ENCODE assay signal across 26 cellular contexts in the genomic region with DNA sequence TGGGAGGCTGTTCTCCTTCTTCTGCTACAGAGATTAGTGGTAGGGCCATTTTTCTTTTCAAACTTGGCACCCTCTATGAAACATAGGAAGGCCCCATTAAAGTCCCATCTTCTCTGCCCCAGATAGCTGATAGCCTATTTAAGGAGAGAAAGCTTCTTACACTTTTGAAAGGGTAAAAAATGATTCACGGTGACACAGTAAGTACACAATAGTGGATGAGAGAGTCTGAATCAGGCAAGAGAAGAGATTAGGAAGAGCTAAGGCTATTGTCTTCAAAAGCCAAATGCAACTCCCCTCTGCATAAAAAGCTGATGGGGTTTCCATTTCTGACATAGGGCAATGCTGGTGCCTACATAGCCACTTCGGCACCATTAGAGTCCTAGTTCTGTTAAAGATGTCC. TPM values are rescaled to one million over a fixed set of nuclear protein-coding genes. Genes with fewer than 3 reads are reported as not detected.
A peak's percentile ranks its signal among the peaks of the same experiment; 100 is the strongest.
DNase-seq lines count a peak whose midpoint lies in the region; ATAC-seq, FAIRE-seq and TF ChIP-seq lines count a peak whose summit lies in the region.
"Had no signal": no experiment of that assay in that cellular context is flagged by ENCODE, and none has a peak within 500 bp of the region (broad histone marks: within the 10 kb centered on the region; RNA-seq: fewer than 3 reads in every experiment).

No MANE protein-coding gene starts in this region.

- H3K27me3 ChIP-seq in PC-3 (ENCODE audit: low read length) (no peaks in the 10 kb centered on the region), dorsolateral prefrontal cortex (peaks cover 0 to 59% (median 22%) of the 10 kb centered on the region in 45 donors), neuron (ENCODE audit: insufficient read depth, low read length) (no peaks in the 10 kb centered on the region), endodermal cell (ENCODE audit: control insufficient read depth, insufficient read depth, low read length, poor library complexity, severe bottlenecking) (peaks cover 58% of the 10 kb centered on the region)

- CTCF ChIA-PET in PC-3 (lab: Charles Lee) = no interaction called here

- no peak overlapping the region for H2AFZ ChIP-seq in PC-3 (ENCODE audit: low read length)
- H2AFZ ChIP-seq in neuron (ENCODE audit: low read depth, low read length) = no peak overlapping the region

- H3K27ac ChIP-seq in PC-3 (ENCODE audit: low read length) (no peak overlapping the region), dorsolateral prefrontal cortex (peak overlapping the region in 8 of 59 donors; percentile 4 to 81 (median 40)), endodermal cell (ENCODE audit: low read depth, low read length) (no peak overlapping the region)
- H3K27ac ChIP-seq: A549, KMS-11 had no signal

- peaks cover 2% of the 10 kb centered on the region for H3K9me3 Mint-ChIP-seq in endodermal cell

- H3K4me1 ChIP-seq in PC-3 (ENCODE audit: insufficient read depth, low read length) (peaks cover 4% of the 10 kb centered on the region; the same call in 1 of the 2 replicates), neuron (ENCODE audit: insufficient read depth, low read length) (peaks cover 41% of the 10 kb centered on the region), endodermal cell (ENCODE audit: control insufficient read depth, insufficient read depth, low read length) (no peaks in the 10 kb centered on the region)

- POLR2A ChIA-PET in PC-3 (lab: Charles Lee; ENCODE audit: unreplicated experiment) = interaction anchor here (0.6 kb wide), 1 partner anchor 116 kb away, joined by 3 read pairs; a partner anchor contains a TSS

- H3K36me3 ChIP-seq in PC-3 (ENCODE audit: low read depth, low read length) = no peaks in the 10 kb centered on the region
- peaks cover 5% of the 10 kb centered on the region for H3K36me3 ChIP-seq in neuron (ENCODE audit: insufficient read depth, low read length)
- no peaks in the 10 kb centered on the region for H3K36me3 ChIP-seq in endodermal cell (ENCODE audit: control insufficient read depth, insufficient read depth, low read length)
- H3K36me3 ChIP-seq: HAP-1 had no signal

- H3K9me2 ChIP-seq in PC-3 (replicated peaks; ENCODE audit: low read length) = no peaks in the 10 kb centered on the region

- no peaks in the 10 kb centered on the region for H3K79me2 ChIP-seq in PC-3 (ENCODE audit: low read length)

- H3K4me3 ChIP-seq in PC-3 (ENCODE audit: low read length) (no peak overlapping the region), dorsolateral prefrontal cortex (peak overlapping the region in 51 of 59 donors; percentile 8 to 72 (median 59)), neuron (ENCODE audit: low read length) (peak overlapping the region; percentile 48), endodermal cell (ENCODE audit: low read length) (no peak overlapping the region)
- H3K4me3 ChIP-seq: A549, GM12878, HAP-1 had no signal

- no peak overlapping the region for H3K9ac ChIP-seq in PC-3 (ENCODE audit: low read length)
- H3K9ac ChIP-seq in endodermal cell (ENCODE audit: extremely low read depth, low read length, poor library complexity, severe bottlenecking) = no peak overlapping the region
- H3K9ac ChIP-seq: KMS-11 had no signal

- 0 out of 2 replicates have a peak overlapping the region, but pooled peaks have one; percentile 3 for H3K4me2 ChIP-seq in PC-3 (ENCODE audit: low read length)
- H3K4me2 ChIP-seq: A549, KMS-11 had no signal

- no peaks in the 10 kb centered on the region for H3K9me3 ChIP-seq in PC-3 (ENCODE audit: low read length)
- no peaks in the 10 kb centered on the region for H3K9me3 ChIP-seq in neuron (ENCODE audit: low read length)
- H3K9me3 ChIP-seq in endodermal cell (ENCODE audit: control insufficient read depth, low read length) = no peaks in the 10 kb centered on the region
- H3K9me3 ChIP-seq: HAP-1 had no signal

- H4K20me1 ChIP-seq in PC-3 (ENCODE audit: low read length) = no peaks in the 10 kb centered on the region

- no peaks in the 10 kb centered on the region for H3F3A ChIP-seq in PC-3 (ENCODE audit: low read length, unreplicated experiment)

- intact Hi-C loops in PC-3 (cut with micrococcal nuclease) (loop anchor here (1.0 kb wide), 1 partner anchor 15 kb away; no protein-coding TSS in a partner anchor), dorsolateral prefrontal cortex (cut with DNase I) (no loop called here)

- H3K27ac Mint-ChIP-seq in endodermal cell = no peak overlapping the region
- H3K27ac Mint-ChIP-seq: CD4-positive, alpha-beta memory T cell; HFFc6; IgD-negative memory B cell had no signal

- no peak for TF ChIP-seq CTCF in D721Med (IDR thresholded peaks at IDR 0.05; ENCODE audit: insufficient read depth, missing control alignments)
- TF ChIP-seq CTCF in PC-3 (conservative IDR thresholded peaks at IDR 0.05; ENCODE audit: low read depth, low read length) = no peak
- no peak for TF ChIP-seq CTCF in dorsolateral prefrontal cortex (IDR thresholded peaks at IDR 0.05 in 54 of 56, conservative IDR thresholded peaks at IDR 0.05 in 2 of 56; ENCODE audit: low read depth in 1 of 56, partially characterized antibody in 56 of 56)
- no peak for TF ChIP-seq CTCF in endodermal cell (conservative IDR thresholded peaks at IDR 0.05)

- H3K27me3 Mint-ChIP-seq in endodermal cell (ENCODE audit: insufficient read depth) = peaks cover 59% of the 10 kb centered on the region

- ATAC-seq in PC-3 (peak; percentile 58), GM18502 (IDR thresholded peaks at IDR 0.05; ENCODE audit: poor library complexity, unreplicated experiment) (no peak)
- ATAC-seq: A549, GM12878 had no signal

- H3K4me1 Mint-ChIP-seq in endodermal cell = peaks cover 9% of the 10 kb centered on the region

- DNase-seq in D721Med (ENCODE audit: insufficient read length, low spot score) (no peak), PC-3 (peak; percentile 60), dorsolateral prefrontal cortex (no peak), endodermal cell (no peak), NCI-H146 treated with DMSO at 0.1 percent for 48 hours (lab: John Stamatoyannopoulos, UW; ENCODE audit: unreplicated experiment) (no peak)
- DNase-seq: AML-193; CD4-positive, alpha-beta memory T cell; COR-L47; GDM1; GOT3; HFFc6; MM.1S; NCI-H1694; NCI-H2171; NCI-H226; NCI-H510A; Right ventricle myocardium superior; RPMI8226 had no signal

- 92 to 94% methylated on average over 2 of the region's 2 CpGs for WGBS in endodermal cell (ENCODE audit: insufficient coverage in 1 of 2, insufficient read length in 1 of 2), 2 experiments

- H3K4me3 Mint-ChIP-seq in endodermal cell = no peak overlapping the region
- H3K4me3 Mint-ChIP-seq: CD4-positive, alpha-beta memory T cell; HFFc6; IgD-negative memory B cell had no signal

- H3K36me3 Mint-ChIP-seq in endodermal cell (ENCODE audit: low read depth) = no peaks in the 10 kb centered on the region

- BruUV-seq in PC-3 (replicated peaks; lab: Mats Ljungman, UMichigan) = no TSS peak

- FAIRE-seq in D721Med (lab: Jason Lieb, UNC) = peak; percentile 21
- FAIRE-seq: A549, GM12878 had no signal

RNA-seq across cellular contexts. Expression of a gene that starts 3.6 kb away (rescaled TPM):
- total RNA-seq in PC-3 (2014; rRNA removed) = not detected in 2 replicates
- total RNA-seq in dorsolateral prefrontal cortex = 100 to 1,000 TPM in 105 of 120 experiments, 10 to 100 TPM in 15; 35.6 to 267 (median 169) TPM
- 1 to 10 TPM; 3.3 to 3.4 TPM for total RNA-seq in endodermal cell
- polyA plus RNA-seq in endodermal cell (2013, experiment 1 of 2) = 37.4 TPM
- 30.1 TPM for polyA plus RNA-seq in endodermal cell (2013, experiment 2 of 2)
- total RNA-seq: CD4-positive, alpha-beta memory T cell; GM12878; Right ventricle myocardium superior had no signal
- polyA plus RNA-seq: CD4-positive, alpha-beta memory T cell; IgD-negative memory B cell had no signal

RNA-seq across cellular contexts. Expression of a gene that starts 34.8 kb away (rescaled TPM):
- total RNA-seq in PC-3 (2014; rRNA removed) = not detected in 2 replicates
- under 1 TPM in 4 of 120 experiments, not detected in 116; 0.29 to 0.54 (median 0.43) TPM for total RNA-seq in dorsolateral prefrontal cortex
- not detected for total RNA-seq in endodermal cell
- not detected for polyA plus RNA-seq in endodermal cell (2013, experiment 1 of 2)
- polyA plus RNA-seq in endodermal cell (2013, experiment 2 of 2) = not detected
- total RNA-seq: CD4-positive, alpha-beta memory T cell; GM12878; Right ventricle myocardium superior; SK-MEL-5 had no signal
- polyA plus RNA-seq: CD4-positive, alpha-beta memory T cell; IgD-negative memory B cell had no signal

Comparison
In these comparisons a context has a peak if more than half of its experiments do, and no peak if none do; other contexts are left out.
1. H3K4me3 ChIP-seq: peak in dorsolateral prefrontal cortex (51 of 59) and neuron (single experiment); none in PC-3 (single experiment) and endodermal cell (single experiment).
2. RNA of a gene that starts 3.6 kb away (total RNA-seq): 35.6 to 267 TPM in dorsolateral prefrontal cortex; 3.3 to 3.4 TPM in endodermal cell and not detected in PC-3; every median in the first group is over 4 times any median in the second.